ENCODE assay signal across 8 cellular contexts in genomic region chr19:40467007-40467565, GRCh38. TPM values are rescaled to one million over a fixed set of nuclear protein-coding genes. Genes with fewer than 3 reads are reported as not detected.
A peak's percentile ranks its signal among the peaks of the same experiment; 100 is the strongest.
DNase-seq lines count a peak whose midpoint lies in the region; TF ChIP-seq lines count a peak whose summit lies in the region.

No MANE protein-coding gene starts in this region.

- peaks cover 22% of the 10 kb centered on the region for H3K4me1 ChIP-seq in CD8-positive, alpha-beta memory T cell (ENCODE audit: insufficient read depth, low read length)
- peaks cover 12% of the 10 kb centered on the region for H3K4me1 ChIP-seq in rectal smooth muscle tissue (ENCODE audit: control insufficient read depth, insufficient read depth, low read length)

- H3K36me3 ChIP-seq in CD8-positive, alpha-beta memory T cell (ENCODE audit: insufficient read depth, low read length), result no peaks in the 10 kb centered on the region
- H3K36me3 ChIP-seq in rectal smooth muscle tissue (ENCODE audit: control insufficient read depth, insufficient read depth, low read length), result no peaks in the 10 kb centered on the region

- no peak overlapping the region for H3K27ac ChIP-seq in CD8-positive, alpha-beta memory T cell (ENCODE audit: low read depth, low read length)
- H3K27ac ChIP-seq in VCaP (peak overlapping the region; percentile 49; the same call in 1 of the 2 replicates), rectal smooth muscle tissue (ENCODE audit: low read depth, low read length) (peak overlapping the region; percentile 25)

- CTCF ChIA-PET in CD8-positive, alpha-beta memory T cell (lab: Charles Lee), result interaction anchor here (4.4 kb wide), 1 partner anchor 45 kb away, joined by 46 read pairs; no protein-coding TSS in a partner anchor

- peaks cover 22 to 32% (median 25%) of the 10 kb centered on the region in 3 donors for H3K4me1 Mint-ChIP-seq in CD8-positive, alpha-beta memory T cell
- H3K4me1 Mint-ChIP-seq in endothelial cell (ENCODE audit: unreplicated experiment), result peaks cover 10% of the 10 kb centered on the region

- peak overlapping the region in 1 of 7 donors; percentile 84 for H3K4me3 Mint-ChIP-seq in CD8-positive, alpha-beta memory T cell
- H3K4me3 Mint-ChIP-seq in endothelial cell (ENCODE audit: unreplicated experiment), result no peak overlapping the region

- H3K9me3 Mint-ChIP-seq in CD8-positive, alpha-beta memory T cell, result no peaks in the 10 kb centered on the region
- no peaks in the 10 kb centered on the region for H3K9me3 Mint-ChIP-seq in endothelial cell (ENCODE audit: unreplicated experiment)

- peaks cover 0 to 4% (median 1%) of the 10 kb centered on the region in 3 donors for H3K36me3 Mint-ChIP-seq in CD8-positive, alpha-beta memory T cell
- peaks cover 4% of the 10 kb centered on the region for H3K36me3 Mint-ChIP-seq in endothelial cell (ENCODE audit: low read depth, unreplicated experiment)

- DNase-seq in CD8-positive, alpha-beta memory T cell, result no peak
- DNase-seq in foreskin fibroblast (peak in 1 of 2 donors; percentile 17), NCI-H345 treated with DMSO at 0.1 percent for 48 hours (lab: John Stamatoyannopoulos, UW; ENCODE audit: unreplicated experiment) (no peak), endothelial cell (ENCODE audit: low spot score) (no peak), mucosa of gallbladder (ENCODE audit: low spot score) (no peak)
- DNase-seq in stimulated activated CD8-positive, alpha-beta memory T cell treated with anti-CD3 and anti-CD28 coated beads, Interleukin-4, amount 100 ng/mL, for 48 hours, result no peak

- H3K9me3 ChIP-seq in CD8-positive, alpha-beta memory T cell (ENCODE audit: low read length), result no peaks in the 10 kb centered on the region

- no peak overlapping the region for H3K9ac ChIP-seq in rectal smooth muscle tissue (ENCODE audit: low read length)

- H3K27ac Mint-ChIP-seq in CD8-positive, alpha-beta memory T cell, result peak overlapping the region in 2 of 8 donors; percentile 74 to 97
- H3K27ac Mint-ChIP-seq in endothelial cell (ENCODE audit: unreplicated experiment), result no peak overlapping the region

- TF ChIP-seq CTCF in VCaP (conservative IDR thresholded peaks at IDR 0.05), result no peak
- no peak for TF ChIP-seq CTCF in foreskin fibroblast (IDR thresholded peaks at IDR 0.05; ENCODE audit: low read depth, low read length)
- TF ChIP-seq CTCF in endothelial cell (IDR thresholded peaks at IDR 0.05; ENCODE audit: unreplicated experiment), result no peak

- peaks cover 9 to 19% of the 10 kb centered on the region in 2 donors for H3K27me3 Mint-ChIP-seq in CD8-positive, alpha-beta memory T cell
- peaks cover 12% of the 10 kb centered on the region for H3K27me3 Mint-ChIP-seq in endothelial cell (ENCODE audit: unreplicated experiment)

- POLR2A ChIA-PET in CD8-positive, alpha-beta memory T cell (lab: Charles Lee), result interaction anchor here (1.5 to 3.8 kb wide), 3 partner anchors 24 to 332 kb away, joined by 5 to 27 read pairs (median 11); partner anchors contain the start of genes EGLN2 and SERTAD3

- peaks cover 3% of the 10 kb centered on the region for H3K27me3 ChIP-seq in CD8-positive, alpha-beta memory T cell (ENCODE audit: insufficient read depth, low read length, poor library complexity, severe bottlenecking)
- no peaks in the 10 kb centered on the region for H3K27me3 ChIP-seq in rectal smooth muscle tissue (ENCODE audit: control insufficient read depth, insufficient read depth, low read length)

- H3K4me3 ChIP-seq in CD8-positive, alpha-beta memory T cell (ENCODE audit: low read length), result peak overlapping the region; percentile 84
- H3K4me3 ChIP-seq in foreskin fibroblast (ENCODE audit: low read depth in 1 of 2, low read length in 2 of 2) (peak overlapping the region; percentile 34 to 60), rectal smooth muscle tissue (ENCODE audit: low read length) (peak overlapping the region; percentile 60)

RNA-seq across cellular contexts. Expression of gene SPTBN4, which starts 0.3 kb away (rescaled TPM):
- 1 to 10 TPM in 1 of 2 experiments, under 1 TPM in 1; 0.49 to 1.2 TPM for total RNA-seq in CD8-positive, alpha-beta memory T cell
- polyA plus RNA-seq in CD8-positive, alpha-beta memory T cell, result not detected
- total RNA-seq in endothelial cell (ENCODE audit: unreplicated experiment) (0.49 TPM), mucosa of gallbladder (3.5 TPM)

RNA-seq across cellular contexts. Expression of gene BLVRB, which starts 1.5 kb away (rescaled TPM):
- total RNA-seq in CD8-positive, alpha-beta memory T cell, result 10 to 100 TPM; 17.4 to 18.9 TPM
- polyA plus RNA-seq in CD8-positive, alpha-beta memory T cell, result 22.8 TPM
- total RNA-seq in endothelial cell (ENCODE audit: unreplicated experiment) (17.5 TPM), mucosa of gallbladder (65.9 TPM)

RNA-seq across cellular contexts. Expression of gene SERTAD3, which starts 23.0 kb away (rescaled TPM):
- 1 to 10 TPM; 7.0 to 8.5 TPM for total RNA-seq in CD8-positive, alpha-beta memory T cell
- polyA plus RNA-seq in CD8-positive, alpha-beta memory T cell, result 9.5 TPM
- total RNA-seq in endothelial cell (ENCODE audit: unreplicated experiment) (42.9 TPM), mucosa of gallbladder (38.8 TPM)

RNA-seq across cellular contexts. Expression of gene SERTAD1, which starts 41.3 kb away (rescaled TPM):
- total RNA-seq in CD8-positive, alpha-beta memory T cell, result 10 to 100 TPM; 15.9 to 17.8 TPM
- 13.0 TPM for polyA plus RNA-seq in CD8-positive, alpha-beta memory T cell
- total RNA-seq in endothelial cell (ENCODE audit: unreplicated experiment) (11.8 TPM), mucosa of gallbladder (13.2 TPM)

RNA-seq across cellular contexts. Expression of gene PRX, which starts 53.9 kb away (rescaled TPM):
- 1 to 10 TPM; 1.4 to 1.6 TPM for total RNA-seq in CD8-positive, alpha-beta memory T cell
- polyA plus RNA-seq in CD8-positive, alpha-beta memory T cell, result 0.29 TPM
- total RNA-seq in endothelial cell (ENCODE audit: unreplicated experiment), result 6.7 TPM
- total RNA-seq in mucosa of gallbladder, result 7.0 TPM
